In the genomic region with DNA sequence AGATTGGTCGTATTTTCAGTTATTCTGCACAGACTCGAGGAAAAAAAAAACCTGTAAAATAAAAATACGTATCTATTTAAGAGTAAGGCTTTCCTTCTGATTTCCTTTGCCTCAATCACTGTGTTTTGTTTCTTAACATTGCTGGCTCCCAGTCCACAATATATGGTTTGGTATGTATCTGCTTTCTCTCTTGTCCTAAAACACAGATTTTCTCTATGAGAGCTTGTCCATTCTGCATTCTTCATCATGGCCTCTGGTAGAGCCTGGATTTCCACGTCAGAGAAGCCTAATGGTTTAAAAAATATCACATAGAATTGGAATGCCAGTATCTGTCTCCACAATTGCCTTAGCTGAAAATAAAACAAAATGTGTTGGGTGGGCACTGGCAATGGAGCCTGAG, we compare ENCODE assay signal across 12 cellular contexts. TPM values are rescaled to one million over a fixed set of nuclear protein-coding genes. Genes with fewer than 3 reads are reported as not detected.
DNase-seq lines count a peak whose midpoint lies in the region; ATAC-seq and TF ChIP-seq lines count a peak whose summit lies in the region.
"Had no signal": no experiment of that assay in that cellular context is flagged by ENCODE, and none has a peak within 500 bp of the region (broad histone marks: within the 10 kb centered on the region; RNA-seq: fewer than 3 reads in every experiment).

No MANE protein-coding gene starts in this region.

- peak overlapping the region; percentile 70 for H3K27ac Mint-ChIP-seq in activated T-helper 1 cell treated with anti-CD3 and anti-CD28 coated beads, Interleukin-12 subunit alpha, Interleukin-12 subunit beta, Interleukin-2, Interleukin-4 antibody, amounts not matched to agents 30 ng/mL and 10 ng/mL and 1 ng/mL, durations not matched to agents 14 hours and 24 hours and 36 hours

- H3K27ac ChIP-seq in skeletal muscle tissue (ENCODE audit: low read depth, low read length) = peak overlapping the region; percentile 67

- DNase-seq in activated T-helper 1 cell treated with anti-CD3 and anti-CD28 coated beads, Interleukin-12 subunit alpha, Interleukin-12 subunit beta, Interleukin-2, Interleukin-4 antibody, amounts not matched to agents 30 ng/mL and 10 ng/mL and 1 ng/mL, durations not matched to agents 14 hours and 24 hours and 36 hours (ENCODE audit: low spot score) = no peak
- no peak for DNase-seq in iPS-NIHi7 (ENCODE audit: extremely low spot score)
- no peak for DNase-seq in T-helper 9 cell
- no peak for DNase-seq in DMS 273 treated with DMSO at 0.1 percent for 48 hours (lab: John Stamatoyannopoulos, UW)
- DNase-seq: DMS153, NCI-H69, spleen had no signal

- H3K27me3 ChIP-seq in iPS-15b (ENCODE audit: control insufficient read depth, insufficient read depth, low read length) (no peaks in the 10 kb centered on the region), skeletal muscle tissue (ENCODE audit: control insufficient read depth in 3 of 3, insufficient read depth in 3 of 3, low read length in 3 of 3) (peaks cover 0 to 7% (median 0%) of the 10 kb centered on the region in 3 donors)

- H3K9ac ChIP-seq in iPS-15b (ENCODE audit: low read depth, low read length) (no peak overlapping the region), skeletal muscle tissue (ENCODE audit: low read depth in 1 of 3, low read length in 3 of 3) (no peak overlapping the region)

- H3K27me3 Mint-ChIP-seq in activated T-helper 1 cell treated with anti-CD3 and anti-CD28 coated beads, Interleukin-12 subunit alpha, Interleukin-12 subunit beta, Interleukin-2, Interleukin-4 antibody, amounts not matched to agents 30 ng/mL and 10 ng/mL and 1 ng/mL, durations not matched to agents 14 hours and 24 hours and 36 hours (ENCODE audit: insufficient read depth) = peaks cover 1% of the 10 kb centered on the region

- peak overlapping the region; percentile 97 for H3K4me3 Mint-ChIP-seq in activated T-helper 1 cell treated with anti-CD3 and anti-CD28 coated beads, Interleukin-12 subunit alpha, Interleukin-12 subunit beta, Interleukin-2, Interleukin-4 antibody, amounts not matched to agents 30 ng/mL and 10 ng/mL and 1 ng/mL, durations not matched to agents 14 hours and 24 hours and 36 hours

- H3K36me3 Mint-ChIP-seq in activated T-helper 1 cell treated with anti-CD3 and anti-CD28 coated beads, Interleukin-12 subunit alpha, Interleukin-12 subunit beta, Interleukin-2, Interleukin-4 antibody, amounts not matched to agents 30 ng/mL and 10 ng/mL and 1 ng/mL, durations not matched to agents 14 hours and 24 hours and 36 hours (ENCODE audit: low read depth) = peaks cover 51% of the 10 kb centered on the region

- peaks cover 55% of the 10 kb centered on the region for H3K4me1 Mint-ChIP-seq in activated T-helper 1 cell treated with anti-CD3 and anti-CD28 coated beads, Interleukin-12 subunit alpha, Interleukin-12 subunit beta, Interleukin-2, Interleukin-4 antibody, amounts not matched to agents 30 ng/mL and 10 ng/mL and 1 ng/mL, durations not matched to agents 14 hours and 24 hours and 36 hours (ENCODE audit: low read depth)

- no peaks in the 10 kb centered on the region for H3K9me3 Mint-ChIP-seq in activated T-helper 1 cell treated with anti-CD3 and anti-CD28 coated beads, Interleukin-12 subunit alpha, Interleukin-12 subunit beta, Interleukin-2, Interleukin-4 antibody, amounts not matched to agents 30 ng/mL and 10 ng/mL and 1 ng/mL, durations not matched to agents 14 hours and 24 hours and 36 hours

- TF ChIP-seq CTCF in GM12875 (IDR thresholded peaks at IDR 0.05; ENCODE audit: borderline replicate concordance, insufficient read depth, low read depth, low read length) = no peak

- peak overlapping the region; percentile 95 for H3K4me3 ChIP-seq in GM12875 (ENCODE audit: low read depth, low read length)
- H3K4me3 ChIP-seq in iPS-15b (ENCODE audit: low read depth, low read length) = peak overlapping the region; percentile 66
- peak overlapping the region in 1 of 3 donors; percentile 68 for H3K4me3 ChIP-seq in skeletal muscle tissue (ENCODE audit: low read length in 3 of 3)
- H3K4me3 ChIP-seq: K562 had no signal

- H3K4me1 ChIP-seq in iPS-15b (ENCODE audit: control insufficient read depth, insufficient read depth, low read length) (peaks cover 19% of the 10 kb centered on the region), skeletal muscle tissue (ENCODE audit: control insufficient read depth in 3 of 3, insufficient read depth in 3 of 3, low read length in 3 of 3) (peaks cover 0 to 4% (median 0%) of the 10 kb centered on the region in 3 donors)

- H3K36me3 ChIP-seq in iPS-15b (ENCODE audit: control insufficient read depth, insufficient read depth, low read length) (no peaks in the 10 kb centered on the region), skeletal muscle tissue (ENCODE audit: control insufficient read depth in 3 of 3, insufficient read depth in 3 of 3, low read length in 3 of 3) (no peaks in the 10 kb centered on the region)
- H3K36me3 ChIP-seq: spleen had no signal

- intact Hi-C loops in activated T-helper 1 cell treated with anti-CD3 and anti-CD28 coated beads, Interleukin-12 subunit alpha, Interleukin-12 subunit beta, Interleukin-2, Interleukin-4 antibody, amounts not matched to agents 30 ng/mL and 10 ng/mL and 1 ng/mL, durations not matched to agents 14 hours and 24 hours and 36 hours (cut with micrococcal nuclease) = no loop called here

- H3K9me3 ChIP-seq in iPS-15b (ENCODE audit: control insufficient read depth, insufficient read depth, low read length) (no peaks in the 10 kb centered on the region), skeletal muscle tissue (ENCODE audit: control insufficient read depth in 3 of 3, low read length in 3 of 3) (no peaks in the 10 kb centered on the region)
- H3K9me3 ChIP-seq: spleen had no signal

- no peak for ATAC-seq in HG02610 (IDR thresholded peaks at IDR 0.05; ENCODE audit: unreplicated experiment)
- ATAC-seq: K562 had no signal

RNA-seq across cellular contexts. Expression of a gene that starts 1.8 kb away (rescaled TPM):
- total RNA-seq in activated T-helper 1 cell treated with anti-CD3 and anti-CD28 coated beads, Interleukin-12 subunit alpha, Interleukin-12 subunit beta, Interleukin-2, Interleukin-4 antibody, amounts not matched to agents 30 ng/mL and 10 ng/mL and 1 ng/mL, durations not matched to agents 14 hours and 24 hours and 36 hours = 141 TPM in 2 replicates
- total RNA-seq in skeletal muscle tissue = 4.2 TPM

RNA-seq across cellular contexts. Expression of a gene that starts 40.7 kb away (rescaled TPM):
- not detected in 2 replicates for total RNA-seq in activated T-helper 1 cell treated with anti-CD3 and anti-CD28 coated beads, Interleukin-12 subunit alpha, Interleukin-12 subunit beta, Interleukin-2, Interleukin-4 antibody, amounts not matched to agents 30 ng/mL and 10 ng/mL and 1 ng/mL, durations not matched to agents 14 hours and 24 hours and 36 hours
- 1.0 TPM for total RNA-seq in skeletal muscle tissue
- total RNA-seq: K562 had no signal

Comparison
In these comparisons a context has a peak if more than half of its experiments do, and no peak if none do; other contexts are left out.
1. RNA of a gene that starts 1.8 kb away (total RNA-seq): 141 TPM in activated T-helper 1 cell treated with anti-CD3 and anti-CD28 coated beads, Interleukin-12 subunit alpha, Interleukin-12 subunit beta, Interleukin-2, Interleukin-4 antibody, amounts not matched to agents 30 ng/mL and 10 ng/mL and 1 ng/mL, durations not matched to agents 14 hours and 24 hours and 36 hours; 4.2 TPM in skeletal muscle tissue (single experiment); every median in the first group is over 10 times any median in the second.